ENCODE assay signal across 2 cellular contexts in the genomic region with DNA sequence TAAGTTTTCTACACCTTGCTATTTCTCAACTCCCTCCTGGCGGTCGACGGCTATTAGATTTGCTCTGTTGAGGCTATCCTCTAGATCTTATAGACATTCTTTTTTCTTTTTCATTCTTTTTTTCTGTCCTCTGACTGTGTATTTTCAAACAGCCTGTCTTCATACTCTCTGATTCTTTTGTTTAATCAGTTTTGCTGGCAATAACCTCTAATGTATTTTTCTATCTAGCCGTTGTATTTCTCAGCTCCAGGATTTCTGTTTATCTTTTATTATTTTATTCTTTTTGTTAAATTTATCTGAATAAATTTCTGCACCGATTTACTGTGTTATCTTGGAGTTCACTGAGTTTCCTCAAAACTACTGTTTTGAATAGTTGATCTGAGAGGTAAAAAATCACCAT.
TF ChIP-seq lines count a peak whose summit lies in the region.

No MANE protein-coding gene starts in this region.

TF ChIP-seq in HepG2, 621 proteins besides CTCF, POLR2A, EP300 and RAD21:
- TF ChIP-seq, protein P1, sequence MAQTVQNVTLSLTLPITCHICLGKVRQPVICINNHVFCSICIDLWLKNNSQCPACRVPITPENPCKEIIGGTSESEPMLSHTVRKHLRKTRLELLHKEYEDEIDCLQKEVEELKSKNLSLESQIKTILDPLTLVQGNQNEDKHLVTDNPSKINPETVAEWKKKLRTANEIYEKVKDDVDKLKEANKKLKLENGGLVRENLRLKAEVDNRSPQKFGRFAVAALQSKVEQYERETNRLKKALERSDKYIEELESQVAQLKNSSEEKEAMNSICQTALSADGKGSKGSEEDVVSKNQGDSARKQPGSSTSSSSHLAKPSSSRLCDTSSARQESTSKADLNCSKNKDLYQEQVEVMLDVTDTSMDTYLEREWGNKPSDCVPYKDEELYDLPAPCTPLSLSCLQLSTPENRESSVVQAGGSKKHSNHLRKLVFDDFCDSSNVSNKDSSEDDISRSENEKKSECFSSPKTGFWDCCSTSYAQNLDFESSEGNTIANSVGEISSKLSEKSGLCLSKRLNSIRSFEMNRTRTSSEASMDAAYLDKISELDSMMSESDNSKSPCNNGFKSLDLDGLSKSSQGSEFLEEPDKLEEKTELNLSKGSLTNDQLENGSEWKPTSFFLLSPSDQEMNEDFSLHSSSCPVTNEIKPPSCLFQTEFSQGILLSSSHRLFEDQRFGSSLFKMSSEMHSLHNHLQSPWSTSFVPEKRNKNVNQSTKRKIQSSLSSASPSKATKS (CRISPR knock-in tag; IDR thresholded peaks at IDR 0.05): no peak
- TF ChIP-seq ZNF407 (CRISPR knock-in tag; IDR thresholded peaks at IDR 0.05; ENCODE audit: not compliant biosample characterization) (no peak), ZNF160 (CRISPR knock-in tag; IDR thresholded peaks at IDR 0.05) (peak; percentile 90; the same call in 1 of the 2 replicates), ZFP36L2 (CRISPR knock-in tag; IDR thresholded peaks at IDR 0.05) (no peak)

TF ChIP-seq in HCT116, 20 proteins besides CTCF, POLR2A, EP300 and RAD21:
- TF ChIP-seq CBX3 (IDR thresholded peaks at IDR 0.05; ENCODE audit: low read depth): peak; percentile 28; the same call in 1 of the 2 replicates
- TF ChIP-seq ZFX (IDR thresholded peaks at IDR 0.05): no peak
TF ChIP-seq in HCT116: peak in this region for 1.
